In the genomic region with DNA sequence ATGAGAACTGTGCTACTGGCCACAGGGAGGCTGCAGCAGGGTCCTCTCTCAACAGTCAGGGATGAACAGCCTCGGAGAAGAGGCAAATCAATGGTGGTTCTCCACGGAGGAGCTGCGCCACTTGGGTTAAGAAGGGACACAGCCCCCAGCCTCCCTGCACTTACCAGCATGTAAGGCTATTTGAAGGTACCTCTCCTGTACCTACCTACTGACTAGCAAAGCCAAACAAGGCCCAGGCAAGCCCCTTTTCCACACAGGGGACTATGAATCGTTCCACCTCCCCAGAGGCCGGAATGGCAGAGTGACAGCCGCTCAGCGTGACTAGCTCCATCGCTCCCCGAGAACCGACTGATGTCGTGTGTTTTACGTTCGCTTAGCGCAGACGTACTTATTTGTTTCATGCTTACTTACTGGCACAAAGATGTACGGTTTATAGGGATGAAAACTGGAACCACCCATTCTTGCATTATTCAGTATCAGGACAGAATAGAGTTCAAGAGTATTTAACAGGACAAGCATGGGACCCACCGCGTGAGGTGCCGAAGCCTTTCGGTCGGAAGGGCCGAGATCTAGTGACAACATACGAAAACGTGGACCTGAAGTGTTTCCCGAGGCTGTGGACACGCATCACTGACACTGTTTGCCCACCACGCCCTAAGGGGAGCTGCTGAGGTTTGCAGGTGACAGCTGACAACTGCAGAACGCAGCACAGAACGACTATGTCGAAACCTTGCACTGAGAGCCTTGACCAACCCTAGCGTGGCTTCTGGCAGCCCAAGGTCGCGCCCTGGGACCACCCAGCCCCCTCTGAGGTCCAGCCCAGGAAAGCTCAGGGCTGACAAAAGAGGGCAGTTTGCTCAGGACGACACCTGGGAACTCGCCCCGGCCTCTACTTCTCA, we compare ENCODE assay signal across 8 cellular contexts. TPM values are rescaled to one million over a fixed set of nuclear protein-coding genes. Genes with fewer than 3 reads are reported as not detected.
A peak's percentile ranks its signal among the peaks of the same experiment; 100 is the strongest.
DNase-seq lines count a peak whose midpoint lies in the region; ATAC-seq and TF ChIP-seq lines count a peak whose summit lies in the region.

No MANE protein-coding gene starts in this region.

- peaks cover 39% of the 10 kb centered on the region for H3K4me1 ChIP-seq in CD8-positive, alpha-beta T cell (ENCODE audit: insufficient read depth, low read length)
- H3K4me1 ChIP-seq in endocrine pancreas (ENCODE audit: control insufficient read depth, insufficient read depth, low read length): no peaks in the 10 kb centered on the region
- H3K4me1 ChIP-seq in neuron (ENCODE audit: insufficient read depth, low read length): peaks cover 22% of the 10 kb centered on the region

- H3K27me3 ChIP-seq in CD8-positive, alpha-beta T cell (ENCODE audit: insufficient read depth, low read length): no peaks in the 10 kb centered on the region
- H3K27me3 ChIP-seq in endocrine pancreas (ENCODE audit: control insufficient read depth, insufficient read depth, low read length) (no peaks in the 10 kb centered on the region), neuron (ENCODE audit: insufficient read depth, low read length) (no peaks in the 10 kb centered on the region)

- peak overlapping the region; percentile 68 for H3K27ac ChIP-seq in CD8-positive, alpha-beta T cell (ENCODE audit: low read depth, low read length)

- H3K9me3 ChIP-seq in CD8-positive, alpha-beta T cell (ENCODE audit: low read length): no peaks in the 10 kb centered on the region
- no peaks in the 10 kb centered on the region for H3K9me3 ChIP-seq in endocrine pancreas (ENCODE audit: control insufficient read depth, low read length)
- H3K9me3 ChIP-seq in neuron (ENCODE audit: low read length): no peaks in the 10 kb centered on the region

- peaks cover 23% of the 10 kb centered on the region for H3K36me3 Mint-ChIP-seq in CD8-positive, alpha-beta T cell

- CTCF ChIA-PET in CD8-positive, alpha-beta T cell (lab: Charles Lee): interaction anchor here (1.0 kb wide), 1 partner anchor 247 kb away, joined by 3 read pairs; no protein-coding TSS in a partner anchor

- POLR2A ChIA-PET in CD8-positive, alpha-beta T cell (lab: Charles Lee): interaction anchor here (1.8 to 3.6 kb wide), 3 partner anchors 11 to 275 kb away, joined by 6 to 32 read pairs (median 11); partner anchors contain the start of genes ACTG1 and CEP131

- H3K27ac Mint-ChIP-seq in CD8-positive, alpha-beta T cell: peak overlapping the region; percentile 86

- H3K4me3 Mint-ChIP-seq in CD8-positive, alpha-beta T cell: peak overlapping the region; percentile 92

- peaks cover 43% of the 10 kb centered on the region for H3K4me1 Mint-ChIP-seq in CD8-positive, alpha-beta T cell (ENCODE audit: low read depth)

- no peaks in the 10 kb centered on the region for H3K36me3 ChIP-seq in CD8-positive, alpha-beta T cell (ENCODE audit: insufficient read depth, low read length)
- no peaks in the 10 kb centered on the region for H3K36me3 ChIP-seq in endocrine pancreas (ENCODE audit: control insufficient read depth, insufficient read depth, low read length)
- peaks cover 10% of the 10 kb centered on the region for H3K36me3 ChIP-seq in neuron (ENCODE audit: insufficient read depth, low read length)

- intact Hi-C loops in CD8-positive, alpha-beta T cell (cut with DNase I, micrococcal nuclease): loop anchor here (2.0 to 10.0 kb wide), 4 partner anchors 203 to 823 kb away; partner anchors contain the start of genes BAIAP2 (in 2 of the 2), ENDOV (in 1 of the 2) and FAAP100 (in 1 of the 2)

- no peaks in the 10 kb centered on the region for H3K9me3 Mint-ChIP-seq in CD8-positive, alpha-beta T cell

- no peak for DNase-seq in CD8-positive, alpha-beta T cell
- DNase-seq in NAMALWA (ENCODE audit: low spot score) (peak; percentile 62), DMS114 treated with DMSO at 0.1 percent for 48 hours (lab: John Stamatoyannopoulos, UW; ENCODE audit: unreplicated experiment) (no peak)
- no peak for DNase-seq in central memory CD4-positive, alpha-beta T cell

- ATAC-seq in CD8-positive, alpha-beta T cell: no peak
- ATAC-seq in HG02642 (IDR thresholded peaks at IDR 0.05; ENCODE audit: poor library complexity, unreplicated experiment): no peak
- no peak for ATAC-seq in HG03457 (IDR thresholded peaks at IDR 0.05; ENCODE audit: unreplicated experiment)

- peak overlapping the region; percentile 84 for H3K4me3 ChIP-seq in CD8-positive, alpha-beta T cell (ENCODE audit: low read depth, low read length)
- H3K4me3 ChIP-seq in endocrine pancreas (ENCODE audit: control insufficient read depth, insufficient read depth, low read length): no peak overlapping the region
- H3K4me3 ChIP-seq in neuron (ENCODE audit: low read length): peak overlapping the region; percentile 90

- H3K27me3 Mint-ChIP-seq in CD8-positive, alpha-beta T cell (ENCODE audit: low read depth): no peaks in the 10 kb centered on the region

- TF ChIP-seq CTCF in CD8-positive, alpha-beta T cell (IDR thresholded peaks at IDR 0.05): no peak

- H2AFZ ChIP-seq in neuron (ENCODE audit: low read depth, low read length): no peak overlapping the region

- H3K9ac ChIP-seq in endocrine pancreas (ENCODE audit: control insufficient read depth, insufficient read depth, low read length): peak overlapping the region; percentile 54

RNA-seq across cellular contexts. Expression of gene TEPSIN, which starts 1.0 kb away (rescaled TPM):
- total RNA-seq in CD8-positive, alpha-beta T cell: 10 to 100 TPM; 81.4 to 88.8 TPM

RNA-seq across cellular contexts. Expression of gene NDUFAF8, which starts 1.3 kb away (rescaled TPM):
- 10 to 100 TPM; 40.6 to 50.9 TPM for total RNA-seq in CD8-positive, alpha-beta T cell

RNA-seq across cellular contexts. Expression of gene CEP131, which starts 15.1 kb away (rescaled TPM):
- total RNA-seq in CD8-positive, alpha-beta T cell: 10 to 100 TPM in 1 of 2 experiments, 1 to 10 TPM in 1; 8.5 to 10.3 TPM

RNA-seq across cellular contexts. Expression of gene SLC38A10, which starts 57.3 kb away (rescaled TPM):
- total RNA-seq in CD8-positive, alpha-beta T cell: 10 to 100 TPM; 16.1 to 17.4 TPM
